24 cellular contexts compared by ENCODE assay signal in the genomic region with DNA sequence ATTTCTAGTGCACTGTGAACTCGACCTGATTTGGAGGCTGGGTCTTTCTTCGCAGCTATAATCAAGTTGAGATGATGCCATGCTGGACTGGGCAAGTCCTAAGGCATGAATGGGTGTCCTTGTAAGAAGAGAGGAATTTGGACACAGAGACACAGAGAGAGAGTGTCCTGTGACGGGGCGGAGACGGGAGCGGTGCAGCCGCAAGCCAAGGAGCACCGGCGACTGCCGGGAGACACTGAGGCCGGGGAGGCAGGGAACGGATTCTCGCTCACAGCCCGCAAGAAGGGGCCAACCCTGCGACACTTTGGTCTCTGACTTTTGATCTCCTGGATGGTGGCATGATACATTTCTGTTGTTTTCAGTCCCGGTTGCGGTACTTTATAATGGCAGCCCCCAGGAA.
"Had no signal": no experiment of that assay in that cellular context is flagged by ENCODE, and none has a peak within 500 bp of the region (broad histone marks: within the 10 kb centered on the region; RNA-seq: fewer than 3 reads in every experiment).

No MANE protein-coding gene starts in this region.

- FAIRE-seq: islet of Langerhans, small intestine, urothelium cell line had no signal

- H3K4me3 ChIP-seq: left ventricle myocardium inferior, lung, neural progenitor cell, ovary, sigmoid colon, spleen, tibial nerve, upper lobe of left lung had no signal

- H3K27me3 ChIP-seq: neural progenitor cell, ovary, sigmoid colon, spleen, tibial nerve, upper lobe of left lung had no signal

- H3K36me3 Mint-ChIP-seq: mesothelial cell of epicardium; naive B cell; natural killer cell; stimulated activated memory B cell treated with anti-CD40 and anti-IgM and Interleukin-4, amounts not matched to agents 10 μg/mL and 1 μg/mL and 100 μg/mL, for 72 hours had no signal

- H3K27ac Mint-ChIP-seq: mesothelial cell of epicardium; natural killer cell; nephron progenitor cell; neural progenitor cell; progenitor cell of endocrine pancreas; stimulated activated memory B cell treated with anti-CD40 and anti-IgM and Interleukin-4, amounts not matched to agents 10 μg/mL and 1 μg/mL and 100 μg/mL, for 72 hours; stimulated activated naive CD8-positive, alpha-beta T cell treated with anti-CD3 and anti-CD28 coated beads, Interleukin-15, amount 100 ng/mL, for 72 hours had no signal

- H3K27me3 Mint-ChIP-seq: stimulated activated naive CD8-positive, alpha-beta T cell treated with anti-CD3 and anti-CD28 coated beads, Interleukin-15, amount 100 ng/mL, for 72 hours had no signal

- DNase-seq: hippocampal formation; left ventricle myocardium inferior; mesendoderm; naive B cell; natural killer cell; nephron progenitor cell; ovary; right cardiac atrium; sigmoid colon; small intestine; spleen; stimulated activated CD4-positive, alpha-beta T cell treated with anti-CD3 and anti-CD28 coated beads, Interleukin-4, amount 100 ng/mL, for 24 hours; stimulated activated naive CD4-positive, alpha-beta T cell treated with Interleukin-2 at 50 U/mL for 16 hours; stimulated activated naive CD8-positive, alpha-beta T cell treated with anti-CD3 and anti-CD28 coated beads, Interleukin-15, amount 100 ng/mL, for 72 hours; substantia nigra had no signal

- H3K9ac ChIP-seq: neural progenitor cell had no signal

- H2AFZ ChIP-seq: neural progenitor cell had no signal

- H3K9me3 Mint-ChIP-seq: naive B cell; natural killer cell; stimulated activated memory B cell treated with anti-CD40 and anti-IgM and Interleukin-4, amounts not matched to agents 10 μg/mL and 1 μg/mL and 100 μg/mL, for 72 hours; stimulated activated naive CD8-positive, alpha-beta T cell treated with anti-CD3 and anti-CD28 coated beads, Interleukin-15, amount 100 ng/mL, for 72 hours had no signal

- H3K9me3 ChIP-seq: left ventricle myocardium inferior, ovary, sigmoid colon, spleen, tibial nerve, upper lobe of left lung had no signal

- H3K4me2 ChIP-seq: neural progenitor cell had no signal

- H3K36me3 ChIP-seq: left ventricle myocardium inferior, neural progenitor cell, ovary, sigmoid colon, spleen, tibial nerve, upper lobe of left lung had no signal

- H3K4me1 ChIP-seq: left ventricle myocardium inferior, sigmoid colon, upper lobe of left lung had no signal

- H3K4me3 Mint-ChIP-seq: mesothelial cell of epicardium; naive B cell; natural killer cell; nephron progenitor cell; neural progenitor cell; stimulated activated memory B cell treated with anti-CD40 and anti-IgM and Interleukin-4, amounts not matched to agents 10 μg/mL and 1 μg/mL and 100 μg/mL, for 72 hours; stimulated activated naive CD8-positive, alpha-beta T cell treated with anti-CD3 and anti-CD28 coated beads, Interleukin-15, amount 100 ng/mL, for 72 hours had no signal

- H3K27ac ChIP-seq: left ventricle myocardium inferior, neural progenitor cell, ovary, sigmoid colon, spleen, tibial nerve, upper lobe of left lung had no signal
